13 cellular contexts compared by ENCODE assay signal in genomic region chr6:5082487-5083306, GRCh38. TPM values are rescaled to one million over a fixed set of nuclear protein-coding genes. Genes with fewer than 3 reads are reported as not detected.
DNase-seq lines count a peak whose midpoint lies in the region; TF ChIP-seq lines count a peak whose summit lies in the region.
"Had no signal": no experiment of that assay in that cellular context is flagged by ENCODE, and none has a peak within 500 bp of the region (broad histone marks: within the 10 kb centered on the region; RNA-seq: fewer than 3 reads in every experiment).

No MANE protein-coding gene starts in this region.

- peak overlapping the region; percentile 63 for H3K4me3 Mint-ChIP-seq in HFFc6

- no peaks in the 10 kb centered on the region for H3K9me3 Mint-ChIP-seq in HFFc6
- H3K9me3 Mint-ChIP-seq: activated CD8-positive, alpha-beta T cell treated with anti-CD3 and anti-CD28 coated beads for 36 hours had no signal

- peak; percentile 92 for DNase-seq in AG08395 (ENCODE audit: low spot score)
- DNase-seq in HFFc6, result peak; percentile 96
- DNase-seq in amniotic epithelial cell (ENCODE audit: low read depth), result peak; percentile 37
- peak; percentile 70 for DNase-seq in kidney glomerular epithelial cell (lab: John Stamatoyannopoulos, UW)
- no peak for DNase-seq in activated T-cell treated with anti-CD3 and anti-CD28 coated beads, Interleukin-2, amount 50 U/mL, for 48 hours
- DNase-seq in NCI-H2081 treated with DMSO at 0.1 percent for 48 hours (lab: John Stamatoyannopoulos, UW), result no peak
- DNase-seq in activated effector memory CD4-positive, alpha-beta T cell treated with anti-CD3 and anti-CD28 coated beads, Interleukin-2, amount 50 U/mL, for 16 hours, result no peak
- DNase-seq in SW 1271 (lab: John Stamatoyannopoulos, UW), result no peak
- DNase-seq: activated CD8-positive, alpha-beta T cell treated with anti-CD3 and anti-CD28 coated beads for 36 hours; COR-L47; MM.1S; RPMI8226; stimulated activated naive CD8-positive, alpha-beta T cell treated with anti-CD3 and anti-CD28 coated beads, Interleukin-15, Interleukin-2, amounts not matched to agents 100 U/mL and 50 U/mL, for 24 hours had no signal

- peaks cover 2% of the 10 kb centered on the region for H3K27me3 Mint-ChIP-seq in HFFc6 (ENCODE audit: insufficient read depth)

- peak overlapping the region; percentile 92 for H3K27ac Mint-ChIP-seq in HFFc6
- H3K27ac Mint-ChIP-seq: activated CD8-positive, alpha-beta T cell treated with anti-CD3 and anti-CD28 coated beads for 36 hours had no signal

- H3K36me3 Mint-ChIP-seq in HFFc6 (ENCODE audit: low read depth), result no peaks in the 10 kb centered on the region

- no peak for TF ChIP-seq CTCF in HFFc6 (IDR thresholded peaks at IDR 0.05)

- H3K4me1 Mint-ChIP-seq in HFFc6 (ENCODE audit: low read depth), result peaks cover 44% of the 10 kb centered on the region

RNA-seq across cellular contexts. Expression of gene PPP1R3G, which starts 2.4 kb away (rescaled TPM):
- 1 to 10 TPM in 4 of 6 experiments, under 1 TPM in 2; 0.55 to 1.6 (median 1.4) TPM for total RNA-seq in HFFc6 (2021; fragmentation: NEBNext Ultra II Directional; extraction: Animal tissue kit (Norgen Biotek cat#: 25700))

Comparison
In these comparisons a context has a peak if more than half of its experiments do, and no peak if none do; other contexts are left out.
1. DNase-seq: peak in AG08395 (single experiment), HFFc6 (single experiment), amniotic epithelial cell (single experiment) and kidney glomerular epithelial cell (single experiment); none in activated T-cell treated with anti-CD3 and anti-CD28 coated beads, Interleukin-2, amount 50 U/mL, for 48 hours (0 of 2), NCI-H2081 treated with DMSO at 0.1 percent for 48 hours (single experiment), activated effector memory CD4-positive, alpha-beta T cell treated with anti-CD3 and anti-CD28 coated beads, Interleukin-2, amount 50 U/mL, for 16 hours (single experiment) and SW 1271 (0 of 2).